Comparison of ENCODE assay signal across 8 cellular contexts in the genomic region with DNA sequence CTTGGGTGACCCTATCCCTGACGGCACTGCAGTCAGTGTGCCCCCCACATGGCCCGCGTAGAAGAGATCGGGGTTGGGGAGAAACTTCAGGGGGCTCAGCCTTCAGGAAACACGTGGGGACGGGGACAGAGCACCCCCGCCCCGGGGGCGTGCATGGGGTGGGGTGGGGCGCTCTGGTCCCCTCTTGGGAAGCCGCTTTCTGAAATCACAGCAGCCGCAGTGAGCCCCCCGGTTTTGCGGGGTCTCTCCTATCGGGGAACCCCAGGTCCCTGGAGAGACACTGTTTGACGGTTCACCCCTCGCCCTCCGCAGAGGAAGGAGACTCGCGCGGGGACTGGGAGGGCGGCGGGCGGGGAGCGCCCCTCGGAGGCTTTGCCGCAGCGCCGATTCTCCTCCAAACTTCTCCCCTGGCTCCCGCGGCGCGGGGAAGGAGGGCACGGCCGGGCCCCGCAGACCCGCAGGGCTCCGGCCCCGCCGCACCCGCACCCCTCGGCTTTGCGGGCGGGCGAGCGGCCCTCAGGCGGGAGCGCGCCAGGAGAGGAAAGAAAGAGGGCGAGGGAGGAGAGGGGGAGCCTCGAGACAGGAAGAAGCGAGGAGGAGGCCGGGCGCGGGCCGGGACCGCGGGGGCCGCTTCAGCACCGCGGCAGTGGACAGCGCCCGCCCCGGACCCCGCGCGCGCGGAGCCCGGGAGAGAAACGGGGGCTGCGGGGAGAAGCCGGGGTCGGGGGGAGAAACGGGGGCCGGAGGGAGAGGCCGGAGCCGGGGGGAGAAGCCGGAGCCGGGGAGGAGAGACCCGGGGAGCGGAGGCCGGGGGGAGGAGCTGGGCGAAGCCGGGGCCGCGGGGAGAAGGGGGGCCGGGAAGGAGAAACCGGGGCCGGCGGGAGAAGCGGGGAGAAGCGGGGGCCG. TPM values are rescaled to one million over a fixed set of nuclear protein-coding genes. Genes with fewer than 3 reads are reported as not detected.
DNase-seq lines count a peak whose midpoint lies in the region; ATAC-seq and TF ChIP-seq lines count a peak whose summit lies in the region.

No MANE protein-coding gene starts in this region.

- H3K4me3 ChIP-seq in smooth muscle cell, result peak overlapping the region; percentile 40

- no peak overlapping the region for H3K27ac ChIP-seq in smooth muscle cell (ENCODE audit: low read depth)

- H2AFZ ChIP-seq in smooth muscle cell (ENCODE audit: low read depth), result no peak overlapping the region

- H3K9ac ChIP-seq in smooth muscle cell (ENCODE audit: low read depth), result no peak overlapping the region

- TF ChIP-seq CTCF in smooth muscle cell (IDR thresholded peaks at IDR 0.05; ENCODE audit: borderline replicate concordance, insufficient read depth, poor library complexity, severe bottlenecking), result no peak

- no peak for ATAC-seq in activated naive CD8-positive, alpha-beta T cell treated with anti-CD3 and anti-CD28 coated beads, Interleukin-2, amount 50 U/mL, for 24 hours
- ATAC-seq in activated T-cell treated with anti-CD3 and anti-CD28 coated beads, Interleukin-2, amount 50 U/mL, for 4 hours, result peak; percentile 52 to 60
- ATAC-seq in left cardiac atrium, result peak; percentile 55 to 67
- no peak for ATAC-seq in HG02642 (IDR thresholded peaks at IDR 0.05; ENCODE audit: poor library complexity, unreplicated experiment)

- H3K4me2 ChIP-seq in smooth muscle cell, result peak overlapping the region; percentile 88

- no peak overlapping the region for H3K27ac Mint-ChIP-seq in activated naive CD8-positive, alpha-beta T cell treated with anti-CD3 and anti-CD28 coated beads for 36 hours
- H3K27ac Mint-ChIP-seq in activated naive CD8-positive, alpha-beta T cell treated with anti-CD3 and anti-CD28 coated beads, Interleukin-2, amount 50 U/mL, for 24 hours, result no peak overlapping the region

- intact Hi-C loops in left cardiac atrium (cut with DNase I), result no loop called here

- H3K9me3 ChIP-seq in smooth muscle cell (replicated peaks; ENCODE audit: low read depth), result no peaks in the 10 kb centered on the region

- no peaks in the 10 kb centered on the region for H3K36me3 Mint-ChIP-seq in activated naive CD8-positive, alpha-beta T cell treated with anti-CD3 and anti-CD28 coated beads for 36 hours
- H3K36me3 Mint-ChIP-seq in activated naive CD8-positive, alpha-beta T cell treated with anti-CD3 and anti-CD28 coated beads, Interleukin-2, amount 50 U/mL, for 24 hours (ENCODE audit: low read depth), result no peaks in the 10 kb centered on the region
- H3K36me3 Mint-ChIP-seq in activated T-cell treated with anti-CD3 and anti-CD28 coated beads, Interleukin-2, amount 50 U/mL, for 4 hours (ENCODE audit: insufficient read depth), result no peaks in the 10 kb centered on the region

- peak; percentile 38 for DNase-seq in activated naive CD8-positive, alpha-beta T cell treated with anti-CD3 and anti-CD28 coated beads for 36 hours
- DNase-seq in activated naive CD8-positive, alpha-beta T cell treated with anti-CD3 and anti-CD28 coated beads, Interleukin-2, amount 50 U/mL, for 24 hours, result no peak
- no peak for DNase-seq in activated T-cell treated with anti-CD3 and anti-CD28 coated beads, Interleukin-2, amount 50 U/mL, for 4 hours
- DNase-seq in left cardiac atrium, result no peak
- DNase-seq in smooth muscle cell (lab: John Stamatoyannopoulos, UW; ENCODE audit: unreplicated experiment), result no peak
- DNase-seq in dedifferentiated amniotic fluid mesenchymal stem cell (ENCODE audit: extremely low spot score), result no peak
- no peak for DNase-seq in SKM-1 treated with dmso at 0.1 percent for 144 hours (lab: John Stamatoyannopoulos, UW; ENCODE audit: unreplicated experiment)

- no peak overlapping the region for H3K4me3 Mint-ChIP-seq in activated naive CD8-positive, alpha-beta T cell treated with anti-CD3 and anti-CD28 coated beads for 36 hours
- H3K4me3 Mint-ChIP-seq in activated naive CD8-positive, alpha-beta T cell treated with anti-CD3 and anti-CD28 coated beads, Interleukin-2, amount 50 U/mL, for 24 hours, result no peak overlapping the region
- H3K4me3 Mint-ChIP-seq in activated T-cell treated with anti-CD3 and anti-CD28 coated beads, Interleukin-2, amount 50 U/mL, for 4 hours, result peak overlapping the region; percentile 21

- no peaks in the 10 kb centered on the region for H3K36me3 ChIP-seq in smooth muscle cell (ENCODE audit: low read depth)

- H3K4me1 Mint-ChIP-seq in activated naive CD8-positive, alpha-beta T cell treated with anti-CD3 and anti-CD28 coated beads for 36 hours, result no peaks in the 10 kb centered on the region
- H3K4me1 Mint-ChIP-seq in activated naive CD8-positive, alpha-beta T cell treated with anti-CD3 and anti-CD28 coated beads, Interleukin-2, amount 50 U/mL, for 24 hours, result no peaks in the 10 kb centered on the region
- H3K4me1 Mint-ChIP-seq in activated T-cell treated with anti-CD3 and anti-CD28 coated beads, Interleukin-2, amount 50 U/mL, for 4 hours (ENCODE audit: low read depth), result peaks cover 3% of the 10 kb centered on the region

- H3F3A ChIP-seq in smooth muscle cell (ENCODE audit: low read depth), result no peaks in the 10 kb centered on the region

- peaks cover 85% of the 10 kb centered on the region for H3K27me3 ChIP-seq in smooth muscle cell (ENCODE audit: low read depth)

- no peaks in the 10 kb centered on the region for H4K20me1 ChIP-seq in smooth muscle cell (ENCODE audit: low read depth)

- H3K4me1 ChIP-seq in smooth muscle cell (ENCODE audit: low read depth), result no peaks in the 10 kb centered on the region

- 24% methylated on average over 33 of the region's 94 CpGs for WGBS in smooth muscle cell (ENCODE audit: low lambda C conversion rate)

- no peaks in the 10 kb centered on the region for H3K79me2 ChIP-seq in smooth muscle cell (ENCODE audit: low read depth)

- no peaks in the 10 kb centered on the region for H3K9me3 Mint-ChIP-seq in activated naive CD8-positive, alpha-beta T cell treated with anti-CD3 and anti-CD28 coated beads for 36 hours
- no peaks in the 10 kb centered on the region for H3K9me3 Mint-ChIP-seq in activated naive CD8-positive, alpha-beta T cell treated with anti-CD3 and anti-CD28 coated beads, Interleukin-2, amount 50 U/mL, for 24 hours
- no peaks in the 10 kb centered on the region for H3K9me3 Mint-ChIP-seq in activated T-cell treated with anti-CD3 and anti-CD28 coated beads, Interleukin-2, amount 50 U/mL, for 4 hours

- H3K27me3 Mint-ChIP-seq in activated naive CD8-positive, alpha-beta T cell treated with anti-CD3 and anti-CD28 coated beads for 36 hours, result peaks cover 66% of the 10 kb centered on the region
- H3K27me3 Mint-ChIP-seq in activated naive CD8-positive, alpha-beta T cell treated with anti-CD3 and anti-CD28 coated beads, Interleukin-2, amount 50 U/mL, for 24 hours, result peaks cover 54% of the 10 kb centered on the region
- H3K27me3 Mint-ChIP-seq in activated T-cell treated with anti-CD3 and anti-CD28 coated beads, Interleukin-2, amount 50 U/mL, for 4 hours (ENCODE audit: low read depth), result peaks cover 59% of the 10 kb centered on the region

RNA-seq across cellular contexts. Expression of a gene that starts 0.6 kb away (rescaled TPM):
- total RNA-seq in activated naive CD8-positive, alpha-beta T cell treated with anti-CD3 and anti-CD28 coated beads for 36 hours, result under 1 TPM in 1 of 2 experiments, not detected in 1; 0.16 TPM
- 1 to 10 TPM in 1 of 3 donors, under 1 TPM in 2; 0.50 to 1.0 (median 0.58) TPM for total RNA-seq in activated T-cell treated with anti-CD3 and anti-CD28 coated beads, Interleukin-2, amount 50 U/mL, for 4 hours
- total RNA-seq in left cardiac atrium (1 to 10 TPM; 5.6 to 9.4 TPM), smooth muscle cell (0.58 TPM in 1 of 2 replicates, not detected in the other)
- polyA plus RNA-seq in smooth muscle cell, result not detected in 2 replicates

Comparison
In these comparisons a context has a peak if more than half of its experiments do, and no peak if none do; other contexts are left out.
1. ATAC-seq: peak in activated T-cell treated with anti-CD3 and anti-CD28 coated beads, Interleukin-2, amount 50 U/mL, for 4 hours (2 of 2) and left cardiac atrium (2 of 2); none in activated naive CD8-positive, alpha-beta T cell treated with anti-CD3 and anti-CD28 coated beads, Interleukin-2, amount 50 U/mL, for 24 hours (single experiment) and HG02642 (single experiment).